Comparison of ENCODE assay signal across 9 cellular contexts in the genomic region with DNA sequence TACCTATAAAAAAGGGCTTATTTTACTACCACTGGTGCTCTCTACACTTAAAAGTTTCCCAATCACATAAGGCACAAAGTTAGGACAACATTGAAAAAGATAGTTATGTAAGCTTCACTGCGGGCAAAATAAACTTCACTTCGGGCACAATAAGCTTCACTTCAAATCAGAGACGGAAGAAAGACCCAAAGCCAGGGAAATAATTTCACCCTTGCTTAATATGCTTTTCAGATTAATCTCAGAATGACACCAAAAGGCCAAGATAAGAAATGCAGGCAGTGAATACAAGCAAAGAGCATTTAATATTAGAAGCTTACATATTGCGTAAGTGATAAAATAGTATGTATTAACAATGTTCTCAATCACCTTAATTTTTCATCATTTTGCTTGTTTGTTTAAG.
DNase-seq lines count a peak whose midpoint lies in the region; ATAC-seq and TF ChIP-seq lines count a peak whose summit lies in the region.
"Had no signal": no experiment of that assay in that cellular context is flagged by ENCODE, and none has a peak within 500 bp of the region (broad histone marks: within the 10 kb centered on the region; RNA-seq: fewer than 3 reads in every experiment).

No MANE protein-coding gene starts in this region.

- H3K4me1 ChIP-seq in lower lobe of right lung, result no peaks in the 10 kb centered on the region

- TF ChIP-seq CTCF in lower lobe of right lung (IDR thresholded peaks at IDR 0.05), result peak; percentile 38

- no peak overlapping the region for H3K27ac ChIP-seq in lower lobe of right lung
- H3K27ac ChIP-seq: PC-9 had no signal

- no peaks in the 10 kb centered on the region for H3K36me3 ChIP-seq in lower lobe of right lung

- no peak overlapping the region for H3K4me3 ChIP-seq in lower lobe of right lung
- H3K4me3 ChIP-seq: PC-9 had no signal

- in situ Hi-C loops in KBM-7 (cut with MboI; ENCODE audit: low pct_unique_long_range_greater_than_20kb, low sequenced_read_pairs), result no loop called here

- H3K27me3 ChIP-seq in lower lobe of right lung (ENCODE audit: low read depth), result no peaks in the 10 kb centered on the region

- ATAC-seq in lower lobe of right lung, result peak in 1 of 2 donors; percentile 43
- ATAC-seq in HG03159 (IDR thresholded peaks at IDR 0.05; ENCODE audit: unreplicated experiment), result no peak

- DNase-seq in Ammon's horn (ENCODE audit: low spot score), result peak; percentile 21
- peak; percentile 40 for DNase-seq in KBM-7
- peak; percentile 46 for DNase-seq in astrocyte of the hippocampus (ENCODE audit: low read depth, low spot score)
- no peak for DNase-seq in lower lobe of right lung
- no peak for DNase-seq in activated CD4-positive, alpha-beta T cell treated with anti-CD3 and anti-CD28 coated beads for 4 hours
- DNase-seq in activated T-cell treated with anti-CD3 and anti-CD28 coated beads, Interleukin-2, amount 50 U/mL, for 48 hours, result no peak
- no peak for DNase-seq in NCI-H82 (lab: John Stamatoyannopoulos, UW)

- no peaks in the 10 kb centered on the region for H3K9me3 ChIP-seq in lower lobe of right lung

- intact Hi-C loops in lower lobe of right lung (cut with DNase I), result no loop called here

Comparison
In these comparisons a context has a peak if more than half of its experiments do, and no peak if none do; other contexts are left out.
1. DNase-seq: peak in Ammon's horn (single experiment), KBM-7 (single experiment) and astrocyte of the hippocampus (single experiment); none in lower lobe of right lung (single experiment), activated CD4-positive, alpha-beta T cell treated with anti-CD3 and anti-CD28 coated beads for 4 hours (0 of 2), activated T-cell treated with anti-CD3 and anti-CD28 coated beads, Interleukin-2, amount 50 U/mL, for 48 hours (0 of 2) and NCI-H82 (single experiment).